ENCODE assay signal across 8 cellular contexts in the genomic region with DNA sequence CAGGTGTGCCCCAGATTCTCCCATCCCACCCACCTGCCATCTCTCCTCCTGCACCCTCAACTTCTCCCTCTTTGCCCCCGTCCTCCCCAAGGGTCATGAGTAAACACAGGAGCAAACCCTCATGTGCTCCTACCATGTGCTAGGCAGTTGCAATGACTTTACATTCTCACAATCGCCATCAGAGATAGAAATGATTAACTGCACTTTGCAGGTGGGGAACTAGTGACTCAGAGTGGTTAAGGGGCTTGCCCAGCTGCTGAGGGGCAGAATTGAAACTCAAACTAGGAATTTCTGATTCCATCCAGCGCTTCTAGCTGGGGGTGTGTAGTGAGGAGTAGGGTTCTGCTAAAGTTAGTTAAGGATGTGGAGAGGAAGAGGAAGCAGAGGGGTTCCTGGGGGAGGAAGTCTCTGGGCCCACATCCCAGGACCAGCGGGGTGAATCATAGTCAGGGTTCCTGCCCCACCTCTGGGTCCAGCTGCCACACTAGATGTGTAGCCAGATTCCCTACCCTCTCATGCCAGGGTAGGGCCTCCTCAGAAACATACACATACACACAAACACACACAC.
DNase-seq lines count a peak whose midpoint lies in the region; ATAC-seq and TF ChIP-seq lines count a peak whose summit lies in the region.

No MANE protein-coding gene starts in this region.

- TF ChIP-seq CTCF in GM10248 (IDR thresholded peaks at IDR 0.05; ENCODE audit: control extremely low read depth, extremely low read depth, low read depth, missing control alignments), result no peak

- peak; percentile 88 for ATAC-seq in GM21447 (IDR thresholded peaks at IDR 0.05; ENCODE audit: unreplicated experiment)

- POLR2A ChIA-PET in GM10248 (lab: Yijun Ruan, JAX), result interaction anchor here (1.8 kb wide), 1 partner anchor 18 kb away, joined by 11 read pairs; no protein-coding TSS in a partner anchor

- CTCF ChIA-PET in GM10248 (lab: Yijun Ruan, JAX), result interaction anchor here (1.4 to 2.0 kb wide), 4 partner anchors 11 to 87 kb away, joined by 3 to 8 read pairs (median 3); no protein-coding TSS in a partner anchor

- in situ Hi-C loops in KBM-7 (cut with MboI; ENCODE audit: low pct_unique_long_range_greater_than_20kb, low sequenced_read_pairs), result no loop called here

- peak; percentile 60 for DNase-seq in GM10248 (ENCODE audit: extremely low spot score)
- DNase-seq in KBM-7, result peak; percentile 26
- peak; percentile 32 for DNase-seq in amniotic epithelial cell (ENCODE audit: low read depth)
- peak in 2 of 3 donors; percentile 29 to 41 for DNase-seq in stimulated activated CD4-positive, alpha-beta T cell treated with anti-CD3 and anti-CD28 coated beads, Interleukin-12 subunit alpha, Interleukin-12 subunit beta, amount 100 ng/mL, for 48 hours (ENCODE audit: low read depth in 2 of 3, low spot score in 1 of 3)
- no peak for DNase-seq in NCI-H526 treated with DMSO at 0.1 percent for 48 hours (lab: John Stamatoyannopoulos, UW)
- no peak for DNase-seq in cerebellar cortex (ENCODE audit: low spot score)
- DNase-seq in 8988T, result no peak

Comparison
In these comparisons a context has a peak if more than half of its experiments do, and no peak if none do; other contexts are left out.
1. DNase-seq: peak in GM10248 (single experiment), KBM-7 (single experiment), amniotic epithelial cell (single experiment) and stimulated activated CD4-positive, alpha-beta T cell treated with anti-CD3 and anti-CD28 coated beads, Interleukin-12 subunit alpha, Interleukin-12 subunit beta, amount 100 ng/mL, for 48 hours (2 of 3); none in NCI-H526 treated with DMSO at 0.1 percent for 48 hours (single experiment), cerebellar cortex (single experiment) and 8988T (single experiment).